8 cellular contexts compared by ENCODE assay signal in genomic region chr1:48697066-48697707, GRCh38.
A peak's percentile ranks its signal among the peaks of the same experiment; 100 is the strongest.
DNase-seq lines count a peak whose midpoint lies in the region; ATAC-seq, FAIRE-seq and TF ChIP-seq lines count a peak whose summit lies in the region.

No MANE protein-coding gene starts in this region.

- H3K9me2 ChIP-seq in Loucy (replicated peaks; ENCODE audit: low read depth, low read length) = no peaks in the 10 kb centered on the region

- H3K4me1 ChIP-seq in Loucy (ENCODE audit: insufficient read depth, low read length, poor library complexity, severe bottlenecking) = no peaks in the 10 kb centered on the region
- no peaks in the 10 kb centered on the region for H3K4me1 ChIP-seq in K562 (replicated peaks in 1 of 2; ENCODE audit: control insufficient read depth in 2 of 2, insufficient read depth in 2 of 2, low read length in 2 of 2)
- peaks cover 19 to 20% of the 10 kb centered on the region in 2 donors for H3K4me1 ChIP-seq in kidney (ENCODE audit: control insufficient read depth in 1 of 2, insufficient read depth in 1 of 2, low read depth in 1 of 2, low read length in 2 of 2)

- intact Hi-C loops in K562 (cut with micrococcal nuclease) (loop anchor here (1.0 kb wide), 1 partner anchor 125 kb away; no protein-coding TSS in a partner anchor), kidney (cut with DNase I) (loop anchor here (10.0 kb wide), 1 partner anchor 122 kb away; no protein-coding TSS in a partner anchor)

- H3K9me3 ChIP-seq in Loucy (ENCODE audit: insufficient read depth, low read depth, low read length) (no peaks in the 10 kb centered on the region), K562 (replicated peaks; ENCODE audit: control insufficient read depth, insufficient read depth, low read depth, low read length) (no peaks in the 10 kb centered on the region), kidney (ENCODE audit: control insufficient read depth in 1 of 2, low read length in 2 of 2) (no peaks in the 10 kb centered on the region)

- peak; percentile 83 for DNase-seq in ELF-1 (ENCODE audit: low read depth, low spot score)
- DNase-seq in T-helper 2 cell = peak in 4 of 5 experiments; percentile 14 to 32 (median 18)
- DNase-seq in K562 (ENCODE audit: extremely low read depth in 1 of 4, low spot score in 3 of 4) = peak; percentile 57 to 75 (median 68)
- no peak for DNase-seq in kidney
- DNase-seq in stimulated activated CD4-positive, alpha-beta T cell treated with anti-CD3 and anti-CD28 coated beads, Interleukin-2, amount 100 ng/mL, for 4 hours (ENCODE audit: low read depth) = peak; percentile 16
- DNase-seq in NCI-H226 = no peak

- no peak for TF ChIP-seq POLR2A in K562 (conservative IDR thresholded peaks at IDR 0.05)

- no peaks in the 10 kb centered on the region for H3K9me1 ChIP-seq in K562 (ENCODE audit: control insufficient read depth, insufficient read depth, low read length)

- H3K4me2 ChIP-seq in Loucy (ENCODE audit: low read depth, low read length, poor library complexity, severe bottlenecking) = no peak overlapping the region
- H3K4me2 ChIP-seq in K562 (ENCODE audit: insufficient read depth, low read length) = no peak overlapping the region

- FAIRE-seq in K562 (lab: Jason Lieb, UNC) = peak; percentile 78
- no peak for FAIRE-seq in kidney (lab: Jason Lieb, UNC)

- no peaks in the 10 kb centered on the region for H3F3A ChIP-seq in Loucy (ENCODE audit: low read depth)

- POLR2A ChIA-PET in K562 (lab: Yijun Ruan, JAX) = no interaction called here

- H3K9ac ChIP-seq in Loucy (ENCODE audit: low read depth, low read length, poor library complexity, severe bottlenecking) (no peak overlapping the region), K562 (ENCODE audit: insufficient read depth in 1 of 2, low read depth in 2 of 2, low read length in 2 of 2) (no peak overlapping the region), kidney (ENCODE audit: low read length in 2 of 2) (no peak overlapping the region)

- 1% methylated on average over 5 of the region's 5 CpGs for WGBS in K562 (ENCODE audit: insufficient coverage, low coverage, missing lambda C conversion rate)

- CTCF ChIA-PET in K562 (lab: Yijun Ruan, JAX; ENCODE audit: low intra/inter-chr PET ratio) = interaction anchor here (0.8 kb wide), 1 partner anchor 589 kb away, joined by 3 read pairs; no protein-coding TSS in a partner anchor

- H3K27me3 ChIP-seq in Loucy (ENCODE audit: insufficient read depth, low read length, poor library complexity, severe bottlenecking) (no peaks in the 10 kb centered on the region), K562 (ENCODE audit: control insufficient read depth in 2 of 2, insufficient read depth in 2 of 2, low read length in 2 of 2) (0 out of 5 replicates have a peak, but pooled peaks cover 0 to 6% of the 10 kb centered on the region in 2 experiments)

- H3K79me2 ChIP-seq in Loucy (ENCODE audit: insufficient read depth, low read length) (no peaks in the 10 kb centered on the region), K562 (ENCODE audit: control insufficient read depth, insufficient read depth, low read length) (no peaks in the 10 kb centered on the region)

- H3K4me3 ChIP-seq in Loucy (ENCODE audit: low read length, poor library complexity, severe bottlenecking) = no peak overlapping the region
- H3K4me3 ChIP-seq in K562 = no peak overlapping the region
- H3K4me3 ChIP-seq in kidney (ENCODE audit: low read length in 2 of 2) = no peak overlapping the region

- no peak for TF ChIP-seq EP300 in K562 (IDR thresholded peaks at IDR 0.05; ENCODE audit: low read length)

- H3K36me3 ChIP-seq in Loucy (ENCODE audit: insufficient read depth, low read length) (no peaks in the 10 kb centered on the region), K562 (ENCODE audit: control insufficient read depth, insufficient read depth, low read length) (no peaks in the 10 kb centered on the region), kidney (ENCODE audit: control insufficient read depth in 1 of 2, insufficient read depth in 2 of 2, low read length in 2 of 2) (no peaks in the 10 kb centered on the region)

- H4K20me1 ChIP-seq in Loucy (ENCODE audit: insufficient read depth, low read length, poor library complexity, severe bottlenecking) (no peaks in the 10 kb centered on the region), K562 (replicated peaks; ENCODE audit: control insufficient read depth, insufficient read depth, low read length) (no peaks in the 10 kb centered on the region)

- ATAC-seq in GM21619 (IDR thresholded peaks at IDR 0.05; ENCODE audit: unreplicated experiment) (peak; percentile 64), K562 (peak; percentile 85)

- H3K27ac ChIP-seq in K562 (ENCODE audit: extremely low read depth, low read depth, low read length) (no peak overlapping the region), kidney (ENCODE audit: low read depth in 2 of 2, low read length in 2 of 2) (peak overlapping the region in 1 of 2 donors; percentile 26)

- TF ChIP-seq CTCF in Loucy (conservative IDR thresholded peaks at IDR 0.05; ENCODE audit: low read length) (peak; percentile 91), K562 (IDR thresholded peaks at IDR 0.05 in 2 of 3, conservative IDR thresholded peaks at IDR 0.05 in 1 of 3; ENCODE audit: insufficient read depth in 2 of 3, low read depth in 1 of 3, low read length in 3 of 3) (peak; percentile 70 to 90 (median 71)), kidney (IDR thresholded peaks at IDR 0.05; ENCODE audit: borderline replicate concordance, extremely low read depth, insufficient read depth) (peak; percentile 90)

- BruUV-seq in K562 (replicated peaks; lab: Mats Ljungman, UMichigan) = no TSS peak

- in situ Hi-C loops in K562 (cut with MboI) = no loop called here

- TF ChIP-seq RAD21 in K562 (CRISPR knock-in tag; conservative IDR thresholded peaks at IDR 0.05 in 1 of 2, IDR thresholded peaks at IDR 0.05 in 1 of 2) = peak; percentile 17 to 53

- H2AFZ ChIP-seq in Loucy (ENCODE audit: low read length) (0 out of 2 replicates have a peak overlapping the region, but pooled peaks have one; percentile 31), K562 (ENCODE audit: low read depth, low read length) (no peak overlapping the region)

TF ChIP-seq in K562, 482 proteins besides CTCF, POLR2A, EP300 and RAD21:
- TF ChIP-seq NFXL1 (CRISPR knock-in tag; IDR thresholded peaks at IDR 0.05) = no peak
- TF ChIP-seq ASH1L (IDR thresholded peaks at IDR 0.05; ENCODE audit: borderline replicate concordance, low read depth, partially characterized antibody) = no peak
- TF ChIP-seq SMC3 (conservative IDR thresholded peaks at IDR 0.05; ENCODE audit: insufficient read depth, low read depth, low read length) = peak; percentile 59

Comparison
In these comparisons a context has a peak if more than half of its experiments do, and no peak if none do; other contexts are left out.
1. DNase-seq: peak in ELF-1 (single experiment), T-helper 2 cell (4 of 5), K562 (4 of 4) and stimulated activated CD4-positive, alpha-beta T cell treated with anti-CD3 and anti-CD28 coated beads, Interleukin-2, amount 100 ng/mL, for 4 hours (single experiment); none in kidney (single experiment) and NCI-H226 (single experiment).
2. Peak in every context shown above with its lines, with median percentiles within 50 percentile points of each other: CTCF ChIP-seq.